ENCODE assay signal across 7 cellular contexts in the genomic region with DNA sequence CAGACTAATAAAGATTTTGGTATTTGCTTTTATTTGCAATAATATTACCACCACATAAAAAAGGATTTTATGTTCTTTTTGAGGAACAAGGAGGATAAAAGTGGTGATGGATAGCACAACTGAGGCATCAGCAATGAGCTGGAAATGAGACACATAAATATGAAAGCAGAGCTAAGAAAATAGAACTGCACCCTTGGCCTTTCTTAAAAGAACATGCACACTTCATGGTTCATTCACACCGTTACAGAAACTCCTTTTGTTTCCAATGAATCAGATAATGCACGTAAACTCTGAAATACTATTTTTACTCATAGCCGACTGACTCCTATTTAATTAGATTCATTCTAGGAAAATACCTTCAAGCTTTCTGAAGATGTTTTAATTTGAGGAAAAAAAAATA.
"Had no signal": no experiment of that assay in that cellular context is flagged by ENCODE, and none has a peak within 500 bp of the region (broad histone marks: within the 10 kb centered on the region; RNA-seq: fewer than 3 reads in every experiment).

No MANE protein-coding gene starts in this region.

- DNase-seq: GM23248, GOT3, H7, IMR-90 had no signal

- ATAC-seq: HCT116 had no signal

- H3K4me3 ChIP-seq: GM23248, HAP-1 had no signal

- H3K36me3 ChIP-seq: HAP-1 had no signal

- H3K27ac ChIP-seq: GM23248 had no signal

- FAIRE-seq: HTR-8/SVneo had no signal

- H3K9me3 ChIP-seq: HAP-1 had no signal
